ENCODE assay signal across 7 cellular contexts in the genomic region with DNA sequence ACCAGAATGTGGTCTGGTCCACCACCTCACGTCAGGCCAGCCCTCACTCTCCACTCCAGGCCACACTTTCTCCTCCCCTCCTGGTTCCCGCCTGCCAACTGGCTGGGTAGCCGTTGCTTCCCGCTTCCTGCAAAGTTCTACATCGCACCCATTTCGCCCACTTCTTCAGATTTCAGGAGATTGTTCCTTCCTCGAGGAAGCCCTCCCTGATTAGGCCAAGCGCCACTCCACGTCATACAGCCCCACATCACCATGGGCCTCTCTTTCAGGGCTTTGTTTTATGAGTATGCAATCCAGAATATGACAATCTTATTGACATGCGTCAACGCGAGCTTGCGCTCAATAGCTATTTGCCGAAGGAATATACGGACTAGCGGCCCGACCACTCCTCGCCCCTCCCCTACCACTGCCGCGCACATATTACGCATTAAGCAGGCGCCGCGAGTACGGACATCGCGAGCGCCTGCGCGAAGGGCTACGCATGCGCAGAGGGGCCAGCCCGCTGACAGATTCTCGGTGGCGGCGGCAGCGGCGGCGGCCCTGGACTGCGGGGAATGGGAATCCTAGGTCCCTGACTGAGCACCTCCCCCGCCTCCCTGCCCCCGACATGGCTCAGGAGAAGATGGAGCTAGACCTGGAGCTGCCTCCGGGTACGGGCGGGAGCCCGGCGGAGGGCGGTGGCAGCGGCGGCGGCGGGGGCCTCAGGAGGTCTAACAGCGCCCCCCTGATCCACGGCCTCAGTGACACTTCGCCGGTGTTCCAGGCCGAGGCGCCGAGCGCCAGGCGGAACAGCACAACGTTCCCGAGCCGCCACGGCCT.
A peak's percentile ranks its signal among the peaks of the same experiment; 100 is the strongest.
DNase-seq lines count a peak whose midpoint lies in the region; ATAC-seq and TF ChIP-seq lines count a peak whose summit lies in the region.

No MANE protein-coding gene starts in this region.

- DNase-seq in NCI-H1694 treated with DMSO at 0.1 percent for 48 hours (lab: John Stamatoyannopoulos, UW) = peak; percentile 72
- peak; percentile 86 to 98 (median 90) for DNase-seq in T-helper 2 cell
- DNase-seq in astrocyte of the cerebellum (ENCODE audit: low read depth) = peak; percentile 85
- peak; percentile 79 to 85 for DNase-seq in hippocampal formation (lab: John Stamatoyannopoulos, UW)
- DNase-seq in retina = peak; percentile 98

- peak overlapping the region; percentile 70 for H3K4me3 ChIP-seq in astrocyte of the cerebellum (ENCODE audit: low read depth, low read length)

- in situ Hi-C loops in astrocyte of the cerebellum (cut with HindIII; ENCODE audit: low sequenced_read_pairs) = no loop called here

- TF ChIP-seq CTCF in astrocyte of the cerebellum (IDR thresholded peaks at IDR 0.05; ENCODE audit: low read depth, low read length, missing control alignments) = peak; percentile 32

- ATAC-seq in GM18499 (IDR thresholded peaks at IDR 0.05; ENCODE audit: insufficient read depth, unreplicated experiment) (peak; percentile 63), HG02938 (IDR thresholded peaks at IDR 0.05; ENCODE audit: unreplicated experiment) (peak; percentile 77)

Comparison
In these comparisons a context has a peak if more than half of its experiments do, and no peak if none do; other contexts are left out.
1. Peak in every context shown above with its lines: DNase-seq, ATAC-seq and H3K4me3 ChIP-seq.